Comparison of ENCODE assay signal across 18 cellular contexts in the genomic region with DNA sequence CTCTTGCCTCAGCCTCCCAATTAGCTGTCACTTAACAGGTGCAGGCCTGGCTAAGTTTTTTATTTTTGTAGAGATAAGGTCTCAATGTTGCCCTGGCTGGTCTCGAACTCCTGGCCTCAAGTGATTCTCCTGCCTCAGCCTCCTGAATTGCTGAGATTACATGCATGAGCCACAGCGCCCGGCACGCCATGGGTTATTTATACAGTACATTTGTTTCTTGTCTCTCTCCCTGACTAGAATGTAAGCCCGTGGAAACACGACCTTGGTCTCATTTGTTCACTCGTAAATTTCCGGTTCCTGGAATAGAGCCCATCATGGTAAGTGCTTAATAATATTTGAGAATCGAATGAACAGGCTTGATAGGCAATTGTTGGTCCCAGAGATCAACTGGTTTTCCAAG. TPM values are rescaled to one million over a fixed set of nuclear protein-coding genes. Genes with fewer than 3 reads are reported as not detected.
DNase-seq lines count a peak whose midpoint lies in the region; ATAC-seq and TF ChIP-seq lines count a peak whose summit lies in the region.
"Had no signal": no experiment of that assay in that cellular context is flagged by ENCODE, and none has a peak within 500 bp of the region (broad histone marks: within the 10 kb centered on the region; RNA-seq: fewer than 3 reads in every experiment).

No MANE protein-coding gene starts in this region.

- peak overlapping the region; percentile 83 for H3K4me2 ChIP-seq in BLaER1

- peaks cover 45% of the 10 kb centered on the region for H3K4me1 ChIP-seq in BLaER1
- H3K4me1 ChIP-seq in CD8-positive, alpha-beta memory T cell (ENCODE audit: insufficient read depth, low read length) = peaks cover 10% of the 10 kb centered on the region
- H3K4me1 ChIP-seq: testis had no signal

- peak overlapping the region in 1 of 8 donors; percentile 17 for H3K27ac Mint-ChIP-seq in CD8-positive, alpha-beta memory T cell
- H3K27ac Mint-ChIP-seq in brain = no peak overlapping the region
- no peak overlapping the region for H3K27ac Mint-ChIP-seq in MCF 10A (ENCODE audit: low read depth, unreplicated experiment)
- H3K27ac Mint-ChIP-seq: endodermal cell had no signal

- peaks cover 50% of the 10 kb centered on the region for H3K36me3 ChIP-seq in BLaER1
- no peaks in the 10 kb centered on the region for H3K36me3 ChIP-seq in CD8-positive, alpha-beta memory T cell (ENCODE audit: insufficient read depth, low read length)

- ATAC-seq in HG03108 (IDR thresholded peaks at IDR 0.05; ENCODE audit: unreplicated experiment) = no peak
- no peak for ATAC-seq in SK-N-SH treated with all-trans-retinoic acid at 6 μM for 48 hours

- CTCF ChIA-PET in CD8-positive, alpha-beta memory T cell (lab: Charles Lee) = interaction anchor here (1.1 kb wide), 1 partner anchor 17 kb away, joined by 3 read pairs; the partner anchor contains the start of gene MIF4GD
- CTCF ChIA-PET in RWPE1 (lab: Yijun Ruan, JAX) (interaction anchor here (0.6 kb wide), 2 partner anchors 17 to 116 kb away, joined by 4 to 5 read pairs; no protein-coding TSS in a partner anchor), GM10248 (lab: Yijun Ruan, JAX) (interaction anchor here (1.1 to 5.1 kb wide), 2 partner anchors 16 to 122 kb away, joined by 3 to 30 read pairs; partner anchors contain the start of gene MIF4GD), MCF 10A (lab: Yijun Ruan, JAX) (interaction anchor here (1.1 kb wide), 1 partner anchor 16 kb away, joined by 3 read pairs; the partner anchor contains the start of gene MIF4GD)

- POLR2A ChIA-PET in CD8-positive, alpha-beta memory T cell (lab: Charles Lee) = no interaction called here
- POLR2A ChIA-PET in RWPE1 (lab: Yijun Ruan, JAX; ENCODE audit: low non-redundant PET) = no interaction called here
- POLR2A ChIA-PET in GM10248 (lab: Yijun Ruan, JAX) = no interaction called here
- POLR2A ChIA-PET in MCF 10A (lab: Yijun Ruan, JAX) = interaction anchor here (1.4 to 5.7 kb wide), 3 partner anchors 9 to 17 kb away, joined by 7 to 96 read pairs (median 35); partner anchors contain the start of gene MIF4GD

- H3K4me3 ChIP-seq in BLaER1 = no peak overlapping the region
- H3K4me3 ChIP-seq in CD8-positive, alpha-beta memory T cell (ENCODE audit: low read length) = no peak overlapping the region
- H3K4me3 ChIP-seq: testis had no signal

- TF ChIP-seq CTCF in RWPE1 (conservative IDR thresholded peaks at IDR 0.05; ENCODE audit: low read depth) = no peak
- no peak for TF ChIP-seq CTCF in brain (conservative IDR thresholded peaks at IDR 0.05)
- TF ChIP-seq CTCF in GM10248 (IDR thresholded peaks at IDR 0.05; ENCODE audit: control extremely low read depth, extremely low read depth, low read depth, missing control alignments) = no peak
- TF ChIP-seq CTCF in MCF 10A (IDR thresholded peaks at IDR 0.05; ENCODE audit: unreplicated experiment) = no peak

- no peaks in the 10 kb centered on the region for H3K9me3 ChIP-seq in BLaER1
- no peaks in the 10 kb centered on the region for H3K9me3 ChIP-seq in CD8-positive, alpha-beta memory T cell (ENCODE audit: low read length)
- H3K9me3 ChIP-seq: testis had no signal

- no peak for DNase-seq in CD8-positive, alpha-beta memory T cell
- DNase-seq in RWPE1 (ENCODE audit: low spot score) = no peak
- DNase-seq in GM10248 (ENCODE audit: extremely low spot score) = no peak
- no peak for DNase-seq in MCF 10A (ENCODE audit: unreplicated experiment)
- DNase-seq: amniotic stem cell; DMS53; endodermal cell; hippocampal formation; IMR-90; kidney glomerular epithelial cell; NCI-H1105; stimulated activated CD4-positive, alpha-beta T cell treated with anti-CD3 and anti-CD28 coated beads, Interleukin-2, amount 100 ng/mL, for 24 hours; testis had no signal

- H3K27me3 ChIP-seq in BLaER1 = no peaks in the 10 kb centered on the region
- H3K27me3 ChIP-seq in CD8-positive, alpha-beta memory T cell (ENCODE audit: insufficient read depth, low read length, poor library complexity, severe bottlenecking) = no peaks in the 10 kb centered on the region
- H3K27me3 ChIP-seq: testis had no signal

- H3K9ac ChIP-seq in BLaER1 = 0 out of 2 replicates have a peak overlapping the region, but pooled peaks have one; percentile 90

- H4K20me1 ChIP-seq in BLaER1 = no peaks in the 10 kb centered on the region

- peak overlapping the region in 5 of 7 donors; percentile 47 to 95 (median 54) for H3K4me3 Mint-ChIP-seq in CD8-positive, alpha-beta memory T cell
- peak overlapping the region in 4 of 5 experiments; percentile 42 to 100 (median 62) for H3K4me3 Mint-ChIP-seq in brain
- H3K4me3 Mint-ChIP-seq in MCF 10A (ENCODE audit: unreplicated experiment) = no peak overlapping the region

- no peaks in the 10 kb centered on the region for H3K9me3 Mint-ChIP-seq in CD8-positive, alpha-beta memory T cell
- H3K9me3 Mint-ChIP-seq in brain = no peaks in the 10 kb centered on the region
- no peaks in the 10 kb centered on the region for H3K9me3 Mint-ChIP-seq in MCF 10A (ENCODE audit: unreplicated experiment)
- H3K9me3 Mint-ChIP-seq: central memory CD8-positive, alpha-beta T cell; endodermal cell had no signal

- intact Hi-C loops in MCF 10A (cut with micrococcal nuclease) = no loop called here

- peaks cover 10 to 23% (median 18%) of the 10 kb centered on the region in 3 donors for H3K4me1 Mint-ChIP-seq in CD8-positive, alpha-beta memory T cell
- peaks cover 12% of the 10 kb centered on the region for H3K4me1 Mint-ChIP-seq in brain
- peaks cover 7% of the 10 kb centered on the region for H3K4me1 Mint-ChIP-seq in MCF 10A (ENCODE audit: insufficient read depth, unreplicated experiment)
- H3K4me1 Mint-ChIP-seq: endodermal cell had no signal

- H3K27me3 Mint-ChIP-seq in CD8-positive, alpha-beta memory T cell = peaks cover 0 to 1% of the 10 kb centered on the region in 2 donors
- peaks cover 10% of the 10 kb centered on the region for H3K27me3 Mint-ChIP-seq in brain
- H3K27me3 Mint-ChIP-seq in MCF 10A (ENCODE audit: insufficient read depth, unreplicated experiment) = no peaks in the 10 kb centered on the region
- H3K27me3 Mint-ChIP-seq: central memory CD8-positive, alpha-beta T cell had no signal

- peaks cover 2 to 32% (median 4%) of the 10 kb centered on the region in 3 donors for H3K36me3 Mint-ChIP-seq in CD8-positive, alpha-beta memory T cell
- peaks cover 5% of the 10 kb centered on the region for H3K36me3 Mint-ChIP-seq in brain
- peaks cover 21% of the 10 kb centered on the region for H3K36me3 Mint-ChIP-seq in MCF 10A (ENCODE audit: insufficient read depth, unreplicated experiment)

- H3K27ac ChIP-seq in BLaER1 = no peak overlapping the region
- H3K27ac ChIP-seq in CD8-positive, alpha-beta memory T cell (ENCODE audit: low read depth, low read length) = no peak overlapping the region
- H3K27ac ChIP-seq in RWPE1 = peak overlapping the region; percentile 28; the same call in 1 of the 2 replicates
- H3K27ac ChIP-seq: testis had no signal

- no TSS peak for BruUV-seq in MCF 10A (replicated peaks; lab: Mats Ljungman, UMichigan)

TF ChIP-seq in SK-N-SH treated with all-trans-retinoic acid at 6 μM for 48 hours, 23 proteins besides CTCF, POLR2A, EP300 and RAD21 (continues in another document):
- TF ChIP-seq CSDC2 (CRISPR knock-in tag; IDR thresholded peaks at IDR 0.05) = no peak
- no peak for TF ChIP-seq RARB (CRISPR knock-in tag; IDR thresholded peaks at IDR 0.05)
- no peak for TF ChIP-seq BACH2 (CRISPR knock-in tag; IDR thresholded peaks at IDR 0.05; ENCODE audit: borderline replicate concordance)
- no peak for TF ChIP-seq OSR1 (CRISPR knock-in tag; IDR thresholded peaks at IDR 0.05)
- TF ChIP-seq GLIS3 (CRISPR knock-in tag; IDR thresholded peaks at IDR 0.05) = no peak
- TF ChIP-seq ZNF70 (CRISPR knock-in tag; IDR thresholded peaks at IDR 0.05) = no peak
- TF ChIP-seq TOX (CRISPR knock-in tag; IDR thresholded peaks at IDR 0.05; ENCODE audit: borderline replicate concordance) = no peak
- TF ChIP-seq ZC3H10 (CRISPR knock-in tag; IDR thresholded peaks at IDR 0.05) = no peak
- no peak for TF ChIP-seq CSRNP3 (CRISPR knock-in tag; IDR thresholded peaks at IDR 0.05)
- no peak for TF ChIP-seq ISL1 (CRISPR knock-in tag; IDR thresholded peaks at IDR 0.05)
- TF ChIP-seq ESRRG (CRISPR knock-in tag; IDR thresholded peaks at IDR 0.05) = no peak

RNA-seq across cellular contexts. Expression of gene SLC25A19, which starts 2.0 kb away (rescaled TPM):
- total RNA-seq in CD8-positive, alpha-beta memory T cell = 100 to 1,000 TPM; 119 to 126 TPM
- polyA plus RNA-seq in CD8-positive, alpha-beta memory T cell = 15.5 TPM
- 22.0 TPM for polyA plus RNA-seq in brain (ENCODE audit: insufficient read depth, low read depth, low replicate concordance)
- 14.8 and 22.6 TPM in 2 replicates for total RNA-seq in MCF 10A (2022)

RNA-seq across cellular contexts. Expression of gene MIF4GD, which starts 16.2 kb away (rescaled TPM):
- total RNA-seq in CD8-positive, alpha-beta memory T cell = 10 to 100 TPM; 38.5 to 40.4 TPM
- polyA plus RNA-seq in CD8-positive, alpha-beta memory T cell = 108 TPM
- 47.6 TPM for polyA plus RNA-seq in brain (ENCODE audit: insufficient read depth, low read depth, low replicate concordance)
- 23.3 and 29.6 TPM in 2 replicates for total RNA-seq in MCF 10A (2022)

RNA-seq across cellular contexts. Expression of gene MRPS7, which starts 25.5 kb away (rescaled TPM):
- 100 to 1,000 TPM; 101 to 102 TPM for total RNA-seq in CD8-positive, alpha-beta memory T cell
- 123 TPM for polyA plus RNA-seq in CD8-positive, alpha-beta memory T cell
- 64.9 TPM for polyA plus RNA-seq in brain (ENCODE audit: insufficient read depth, low read depth, low replicate concordance)
- total RNA-seq in MCF 10A (2022) = 73.9 and 75.0 TPM in 2 replicates

RNA-seq across cellular contexts. Expression of gene GGA3, which starts 25.8 kb away (rescaled TPM):
- total RNA-seq in CD8-positive, alpha-beta memory T cell = 10 to 100 TPM; 73.2 to 75.1 TPM
- 17.6 TPM for polyA plus RNA-seq in CD8-positive, alpha-beta memory T cell
- polyA plus RNA-seq in brain (ENCODE audit: insufficient read depth, low read depth, low replicate concordance) = 25.2 TPM
- total RNA-seq in MCF 10A (2022) = 32.7 and 39.5 TPM in 2 replicates
